1 cellular context compared by ENCODE assay signal in the genomic region with DNA sequence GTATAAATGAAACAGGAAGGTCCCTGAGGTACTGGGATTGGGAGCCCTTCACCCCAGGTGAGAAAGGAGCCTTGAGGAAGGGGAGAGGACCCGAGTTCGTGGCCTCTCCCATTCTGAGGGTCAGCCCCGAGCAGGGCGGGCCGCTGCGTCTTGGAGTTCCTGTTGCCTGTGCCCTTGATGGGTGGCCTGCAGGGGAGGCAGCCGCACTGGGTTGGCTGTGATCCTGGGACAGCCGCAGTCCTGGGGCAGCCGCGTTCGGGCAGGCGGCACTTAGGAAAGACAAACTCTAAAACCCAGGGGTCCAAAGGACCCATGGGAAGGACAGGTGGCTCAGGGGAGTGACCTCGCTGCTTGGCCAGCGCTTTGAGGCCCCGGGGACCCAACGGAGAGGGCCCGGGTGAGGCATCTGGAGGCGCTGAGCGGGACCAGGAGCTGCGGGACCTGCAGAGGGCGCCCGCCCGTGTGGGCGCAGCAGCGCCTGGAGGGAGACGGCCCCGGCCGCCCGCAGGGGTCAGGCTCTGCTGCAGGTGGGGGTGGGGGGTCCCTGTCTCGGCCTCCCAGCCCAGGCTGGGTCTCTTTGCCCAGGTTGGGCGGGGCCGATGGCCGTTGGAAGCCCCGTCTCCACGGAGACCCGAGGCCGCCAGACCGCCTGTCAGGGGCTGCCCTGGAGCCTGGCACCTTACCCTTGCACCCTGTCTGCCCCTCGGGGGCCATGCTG.
TF ChIP-seq lines count a peak whose summit lies in the region.

No MANE protein-coding gene starts in this region.

TF ChIP-seq in K562, 482 proteins besides CTCF, POLR2A, EP300 and RAD21 (continued from another document):
- TF ChIP-seq E2F6 (IDR thresholded peaks at IDR 0.05; ENCODE audit: borderline replicate concordance in 1 of 2, extremely low read depth in 1 of 2, insufficient read depth in 1 of 2, insufficient read length in 1 of 2, low read depth in 1 of 2, low read length in 1 of 2, poor library complexity in 1 of 2, severe bottlenecking in 1 of 2) (peak in 1 of 2 experiments; percentile 65), BHLHE40 (IDR thresholded peaks at IDR 0.05; ENCODE audit: low read length) (no peak), PHF8 (IDR thresholded peaks at IDR 0.05; ENCODE audit: borderline replicate concordance, low read length) (peak; percentile 26; the same call in 1 of the 2 replicates), NFYB (IDR thresholded peaks at IDR 0.05; ENCODE audit: extremely low read depth, insufficient read length) (no peak), CXXC5 (CRISPR knock-in tag; IDR thresholded peaks at IDR 0.05) (peak; percentile 32; the same call in 1 of the 2 replicates), HNRNPL (IDR thresholded peaks at IDR 0.05; ENCODE audit: low read depth, low read length) (0 out of 2 replicates have a peak, but pooled peaks have one; percentile 25), ARHGAP35 (IDR thresholded peaks at IDR 0.05; ENCODE audit: partially characterized antibody) (no peak), NUFIP1 (IDR thresholded peaks at IDR 0.05; ENCODE audit: partially characterized antibody) (no peak), EGR1 (conservative IDR thresholded peaks at IDR 0.05) (0 out of 2 replicates have a peak, but pooled peaks have one; percentile 13), RB1 (IDR thresholded peaks at IDR 0.05; ENCODE audit: low read depth) (peak; percentile 47; the same call in 1 of the 2 replicates), RFX7 (CRISPR knock-in tag; IDR thresholded peaks at IDR 0.05) (no peak), MGA (IDR thresholded peaks at IDR 0.05) (peak; percentile 30; the same call in 1 of the 2 replicates), KDM2B (CRISPR knock-in tag; IDR thresholded peaks at IDR 0.05) (no peak), RCOR1 (IDR thresholded peaks at IDR 0.05; ENCODE audit: borderline replicate concordance in 1 of 2, low read depth in 2 of 2, low read length in 2 of 2) (0 out of 4 replicates have a peak, but pooled peaks of 1 of the 2 experiments have one; percentile 21), GATAD2B (IDR thresholded peaks at IDR 0.05; ENCODE audit: borderline replicate concordance) (0 out of 2 replicates have a peak, but pooled peaks have one; percentile 14)
- TF ChIP-seq, protein P1, sequence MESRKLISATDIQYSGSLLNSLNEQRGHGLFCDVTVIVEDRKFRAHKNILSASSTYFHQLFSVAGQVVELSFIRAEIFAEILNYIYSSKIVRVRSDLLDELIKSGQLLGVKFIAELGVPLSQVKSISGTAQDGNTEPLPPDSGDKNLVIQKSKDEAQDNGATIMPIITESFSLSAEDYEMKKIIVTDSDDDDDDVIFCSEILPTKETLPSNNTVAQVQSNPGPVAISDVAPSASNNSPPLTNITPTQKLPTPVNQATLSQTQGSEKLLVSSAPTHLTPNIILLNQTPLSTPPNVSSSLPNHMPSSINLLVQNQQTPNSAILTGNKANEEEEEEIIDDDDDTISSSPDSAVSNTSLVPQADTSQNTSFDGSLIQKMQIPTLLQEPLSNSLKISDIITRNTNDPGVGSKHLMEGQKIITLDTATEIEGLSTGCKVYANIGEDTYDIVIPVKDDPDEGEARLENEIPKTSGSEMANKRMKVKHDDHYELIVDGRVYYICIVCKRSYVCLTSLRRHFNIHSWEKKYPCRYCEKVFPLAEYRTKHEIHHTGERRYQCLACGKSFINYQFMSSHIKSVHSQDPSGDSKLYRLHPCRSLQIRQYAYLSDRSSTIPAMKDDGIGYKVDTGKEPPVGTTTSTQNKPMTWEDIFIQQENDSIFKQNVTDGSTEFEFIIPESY (CRISPR knock-in tag; IDR thresholded peaks at IDR 0.05): peak; percentile 98
